Comparison of ENCODE assay signal across 1 cellular context in the genomic region with DNA sequence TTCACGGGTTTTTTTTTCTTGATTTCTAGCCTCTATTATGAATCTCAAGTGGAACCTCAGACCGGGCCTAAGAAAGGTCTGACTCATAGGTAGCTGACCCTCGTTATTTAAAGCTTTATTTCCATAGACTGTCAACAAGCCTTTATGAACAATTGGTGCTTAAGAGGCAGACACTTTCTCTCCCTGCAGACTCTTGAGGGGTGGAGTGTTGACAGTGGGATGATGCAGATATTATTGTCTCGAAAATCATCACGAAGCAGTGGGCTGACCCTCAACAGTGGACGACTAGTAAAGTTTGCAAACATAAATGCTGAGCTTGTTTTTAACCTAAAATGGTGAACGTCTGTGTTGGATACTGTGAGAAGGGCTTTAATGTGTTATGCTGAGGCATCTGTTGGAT.
TF ChIP-seq lines count a peak whose summit lies in the region.

No MANE protein-coding gene starts in this region.

TF ChIP-seq in GM12878, 131 proteins besides CTCF, POLR2A, EP300 and RAD21 (continued from another document):
- TF ChIP-seq, protein P1, sequence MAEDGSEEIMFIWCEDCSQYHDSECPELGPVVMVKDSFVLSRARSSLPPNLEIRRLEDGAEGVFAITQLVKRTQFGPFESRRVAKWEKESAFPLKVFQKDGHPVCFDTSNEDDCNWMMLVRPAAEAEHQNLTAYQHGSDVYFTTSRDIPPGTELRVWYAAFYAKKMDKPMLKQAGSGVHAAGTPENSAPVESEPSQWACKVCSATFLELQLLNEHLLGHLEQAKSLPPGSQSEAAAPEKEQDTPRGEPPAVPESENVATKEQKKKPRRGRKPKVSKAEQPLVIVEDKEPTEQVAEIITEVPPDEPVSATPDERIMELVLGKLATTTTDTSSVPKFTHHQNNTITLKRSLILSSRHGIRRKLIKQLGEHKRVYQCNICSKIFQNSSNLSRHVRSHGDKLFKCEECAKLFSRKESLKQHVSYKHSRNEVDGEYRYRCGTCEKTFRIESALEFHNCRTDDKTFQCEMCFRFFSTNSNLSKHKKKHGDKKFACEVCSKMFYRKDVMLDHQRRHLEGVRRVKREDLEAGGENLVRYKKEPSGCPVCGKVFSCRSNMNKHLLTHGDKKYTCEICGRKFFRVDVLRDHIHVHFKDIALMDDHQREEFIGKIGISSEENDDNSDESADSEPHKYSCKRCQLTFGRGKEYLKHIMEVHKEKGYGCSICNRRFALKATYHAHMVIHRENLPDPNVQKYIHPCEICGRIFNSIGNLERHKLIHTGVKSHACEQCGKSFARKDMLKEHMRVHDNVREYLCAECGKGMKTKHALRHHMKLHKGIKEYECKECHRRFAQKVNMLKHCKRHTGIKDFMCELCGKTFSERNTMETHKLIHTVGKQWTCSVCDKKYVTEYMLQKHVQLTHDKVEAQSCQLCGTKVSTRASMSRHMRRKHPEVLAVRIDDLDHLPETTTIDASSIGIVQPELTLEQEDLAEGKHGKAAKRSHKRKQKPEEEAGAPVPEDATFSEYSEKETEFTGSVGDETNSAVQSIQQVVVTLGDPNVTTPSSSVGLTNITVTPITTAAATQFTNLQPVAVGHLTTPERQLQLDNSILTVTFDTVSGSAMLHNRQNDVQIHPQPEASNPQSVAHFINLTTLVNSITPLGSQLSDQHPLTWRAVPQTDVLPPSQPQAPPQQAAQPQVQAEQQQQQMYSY (CRISPR knock-in tag; IDR thresholded peaks at IDR 0.05), result no peak
- TF ChIP-seq BRCA1 (IDR thresholded peaks at IDR 0.05; ENCODE audit: low read depth, low read length) (no peak), CHD2 (IDR thresholded peaks at IDR 0.05; ENCODE audit: borderline replicate concordance, low read depth, low read length) (no peak), STAT1 (conservative IDR thresholded peaks at IDR 0.05) (no peak), EZH2 (IDR thresholded peaks at IDR 0.05; ENCODE audit: borderline replicate concordance, control insufficient read depth, low read depth, low read length) (no peak)
- TF ChIP-seq, protein P2, sequence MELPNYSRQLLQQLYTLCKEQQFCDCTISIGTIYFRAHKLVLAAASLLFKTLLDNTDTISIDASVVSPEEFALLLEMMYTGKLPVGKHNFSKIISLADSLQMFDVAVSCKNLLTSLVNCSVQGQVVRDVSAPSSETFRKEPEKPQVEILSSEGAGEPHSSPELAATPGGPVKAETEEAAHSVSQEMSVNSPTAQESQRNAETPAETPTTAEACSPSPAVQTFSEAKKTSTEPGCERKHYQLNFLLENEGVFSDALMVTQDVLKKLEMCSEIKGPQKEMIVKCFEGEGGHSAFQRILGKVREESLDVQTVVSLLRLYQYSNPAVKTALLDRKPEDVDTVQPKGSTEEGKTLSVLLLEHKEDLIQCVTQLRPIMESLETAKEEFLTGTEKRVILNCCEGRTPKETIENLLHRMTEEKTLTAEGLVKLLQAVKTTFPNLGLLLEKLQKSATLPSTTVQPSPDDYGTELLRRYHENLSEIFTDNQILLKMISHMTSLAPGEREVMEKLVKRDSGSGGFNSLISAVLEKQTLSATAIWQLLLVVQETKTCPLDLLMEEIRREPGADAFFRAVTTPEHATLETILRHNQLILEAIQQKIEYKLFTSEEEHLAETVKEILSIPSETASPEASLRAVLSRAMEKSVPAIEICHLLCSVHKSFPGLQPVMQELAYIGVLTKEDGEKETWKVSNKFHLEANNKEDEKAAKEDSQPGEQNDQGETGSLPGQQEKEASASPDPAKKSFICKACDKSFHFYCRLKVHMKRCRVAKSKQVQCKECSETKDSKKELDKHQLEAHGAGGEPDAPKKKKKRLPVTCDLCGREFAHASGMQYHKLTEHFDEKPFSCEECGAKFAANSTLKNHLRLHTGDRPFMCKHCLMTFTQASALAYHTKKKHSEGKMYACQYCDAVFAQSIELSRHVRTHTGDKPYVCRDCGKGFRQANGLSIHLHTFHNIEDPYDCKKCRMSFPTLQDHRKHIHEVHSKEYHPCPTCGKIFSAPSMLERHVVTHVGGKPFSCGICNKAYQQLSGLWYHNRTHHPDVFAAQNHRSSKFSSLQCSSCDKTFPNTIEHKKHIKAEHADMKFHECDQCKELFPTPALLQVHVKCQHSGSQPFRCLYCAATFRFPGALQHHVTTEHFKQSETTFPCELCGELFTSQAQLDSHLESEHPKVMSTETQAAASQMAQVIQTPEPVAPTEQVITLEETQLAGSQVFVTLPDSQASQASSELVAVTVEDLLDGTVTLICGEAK (IDR thresholded peaks at IDR 0.05; ENCODE audit: borderline replicate concordance), result peak; percentile 80; the same call in 1 of the 2 replicates
